ENCODE assay signal across 17 cellular contexts in the genomic region with DNA sequence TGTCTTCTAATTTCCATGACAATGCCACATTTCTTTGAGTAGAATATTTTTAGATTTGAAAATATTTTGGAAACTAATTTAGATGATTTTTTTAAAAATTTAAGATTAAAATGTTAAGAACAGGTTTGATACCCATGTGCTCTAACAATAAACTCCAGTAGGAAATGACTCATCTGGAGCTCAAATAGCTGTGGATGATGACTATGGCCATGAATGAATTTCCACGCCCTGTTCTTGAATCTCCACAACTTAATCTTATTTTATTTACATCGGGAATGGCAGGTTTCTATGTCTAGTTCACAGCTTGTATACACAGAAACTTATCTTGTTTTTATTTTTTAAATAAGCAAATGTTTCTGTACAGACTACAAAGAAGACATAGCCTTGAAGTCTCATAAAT.
DNase-seq lines count a peak whose midpoint lies in the region; FAIRE-seq and TF ChIP-seq lines count a peak whose summit lies in the region.
"Had no signal": no experiment of that assay in that cellular context is flagged by ENCODE, and none has a peak within 500 bp of the region (broad histone marks: within the 10 kb centered on the region; RNA-seq: fewer than 3 reads in every experiment).

No MANE protein-coding gene starts in this region.

- H3K36me3 Mint-ChIP-seq in type B pancreatic cell: no peaks in the 10 kb centered on the region
- H3K36me3 Mint-ChIP-seq: stimulated activated memory B cell treated with anti-CD40 and anti-IgM and Interleukin-4, amounts not matched to agents 10 μg/mL and 1 μg/mL and 100 μg/mL, for 72 hours had no signal

- FAIRE-seq in urothelium cell line (lab: Jason Lieb, UNC) (no peak), GM12891 (lab: Jason Lieb, UNC) (no peak)

- H3K4me3 ChIP-seq in fibroblast of mammary gland (ENCODE audit: control insufficient read depth, low read depth, low read length): no peak overlapping the region
- H3K4me3 ChIP-seq: lung, upper lobe of right lung had no signal

- no peak overlapping the region for H3K27ac Mint-ChIP-seq in type B pancreatic cell
- H3K27ac Mint-ChIP-seq: activated CD8-positive, alpha-beta T cell treated with anti-CD3 and anti-CD28 coated beads, Interleukin-2, amount 10 ng/mL, durations not matched to agents 7 days and 5 days; stimulated activated memory B cell treated with anti-CD40 and anti-IgM and Interleukin-4, amounts not matched to agents 10 μg/mL and 1 μg/mL and 100 μg/mL, for 72 hours had no signal

- TF ChIP-seq CTCF in fibroblast of mammary gland (conservative IDR thresholded peaks at IDR 0.05; ENCODE audit: control insufficient read depth, insufficient read depth, low read depth, low read length): no peak
- TF ChIP-seq CTCF in type B pancreatic cell (conservative IDR thresholded peaks at IDR 0.05): no peak

- H3K27me3 Mint-ChIP-seq in type B pancreatic cell: no peaks in the 10 kb centered on the region
- H3K27me3 Mint-ChIP-seq: stimulated activated memory B cell treated with anti-CD40 and anti-IgM and Interleukin-4, amounts not matched to agents 10 μg/mL and 1 μg/mL and 100 μg/mL, for 72 hours had no signal

- peaks cover 5% of the 10 kb centered on the region for H3K9me3 Mint-ChIP-seq in type B pancreatic cell
- H3K9me3 Mint-ChIP-seq: stimulated activated memory B cell treated with anti-CD40 and anti-IgM and Interleukin-4, amounts not matched to agents 10 μg/mL and 1 μg/mL and 100 μg/mL, for 72 hours had no signal

- DNase-seq in DMS53 (lab: John Stamatoyannopoulos, UW) (peak; percentile 44), DMS53 treated with DMSO at 0.1 percent for 48 hours (lab: John Stamatoyannopoulos, UW; ENCODE audit: unreplicated experiment) (no peak), SW480 (ENCODE audit: low spot score) (peak; percentile 3), fibroblast of mammary gland (ENCODE audit: low read depth) (peak; percentile 73), urothelium cell line (ENCODE audit: low spot score) (peak; percentile 14), cardiac septum (ENCODE audit: low spot score) (no peak), type B pancreatic cell (ENCODE audit: extremely low spot score, unreplicated experiment) (no peak), GM12891 (ENCODE audit: insufficient read length, low spot score) (no peak)
- DNase-seq: activated CD8-positive, alpha-beta T cell treated with anti-CD3 and anti-CD28 coated beads, Interleukin-2, amount 10 ng/mL, durations not matched to agents 7 days and 5 days; activated gamma-delta T cell; central memory CD4-positive, alpha-beta T cell; COR-L47; NCI-H1436 treated with DMSO at 0.1 percent for 48 hours; SK-N-SH; upper lobe of right lung had no signal

- intact Hi-C loops in cardiac septum (cut with DNase I): no loop called here

- TF ChIP-seq POLR2A in GM12891 (IDR thresholded peaks at IDR 0.05; ENCODE audit: low read depth, low read length): no peak

- H3K4me1 Mint-ChIP-seq in type B pancreatic cell (ENCODE audit: unreplicated experiment): peaks cover 6% of the 10 kb centered on the region
- H3K4me1 Mint-ChIP-seq: stimulated activated memory B cell treated with anti-CD40 and anti-IgM and Interleukin-4, amounts not matched to agents 10 μg/mL and 1 μg/mL and 100 μg/mL, for 72 hours had no signal

- no peak overlapping the region for H3K4me3 Mint-ChIP-seq in type B pancreatic cell
- H3K4me3 Mint-ChIP-seq: activated CD8-positive, alpha-beta T cell treated with anti-CD3 and anti-CD28 coated beads, Interleukin-2, amount 10 ng/mL, durations not matched to agents 7 days and 5 days; stimulated activated memory B cell treated with anti-CD40 and anti-IgM and Interleukin-4, amounts not matched to agents 10 μg/mL and 1 μg/mL and 100 μg/mL, for 72 hours had no signal

TF ChIP-seq in GM12891, 5 proteins besides CTCF, POLR2A, EP300 and RAD21:
- no peak for TF ChIP-seq POLR2AphosphoS5 (IDR thresholded peaks at IDR 0.05; ENCODE audit: low read depth, low read length)
- TF ChIP-seq POU2F2 (IDR thresholded peaks at IDR 0.05; ENCODE audit: low read depth, low read length): no peak

Comparison
In these comparisons a context has a peak if more than half of its experiments do, and no peak if none do; other contexts are left out.
1. DNase-seq: peak in DMS53 (single experiment), SW480 (single experiment), fibroblast of mammary gland (single experiment) and urothelium cell line (single experiment); none in DMS53 treated with DMSO at 0.1 percent for 48 hours (single experiment), cardiac septum (single experiment), type B pancreatic cell (single experiment) and GM12891 (single experiment).